8 cellular contexts compared by ENCODE assay signal in genomic region chr1:101238041-101238515, GRCh38. TPM values are rescaled to one million over a fixed set of nuclear protein-coding genes. Genes with fewer than 3 reads are reported as not detected.
DNase-seq lines count a peak whose midpoint lies in the region; ATAC-seq and TF ChIP-seq lines count a peak whose summit lies in the region.

No MANE protein-coding gene starts in this region.

- TF ChIP-seq EP300 in suprapubic skin (IDR thresholded peaks at IDR 0.05): no peak

- H3K27me3 ChIP-seq in mucosa of rectum (ENCODE audit: control insufficient read depth in 2 of 2, insufficient read depth in 2 of 2, low read length in 2 of 2) (peaks cover 22 to 25% of the 10 kb centered on the region in 2 donors), suprapubic skin (peaks cover 7% of the 10 kb centered on the region), PC-9 (ENCODE audit: insufficient read depth, low read depth) (peaks cover 4% of the 10 kb centered on the region; the same call in 1 of the 2 replicates)

- H3K4me3 Mint-ChIP-seq in MCF 10A (ENCODE audit: unreplicated experiment): peak overlapping the region; percentile 52

- H3K4me2 ChIP-seq in PC-9: no peak overlapping the region

- H3K79me2 ChIP-seq in PC-9 (ENCODE audit: low read depth): no peaks in the 10 kb centered on the region

- WGBS in suprapubic skin: 10% methylated on average over 13 of the region's 13 CpGs

- no peak for ATAC-seq in HG02981 (IDR thresholded peaks at IDR 0.05; ENCODE audit: unreplicated experiment)
- no peak for ATAC-seq in HG03565 (IDR thresholded peaks at IDR 0.05; ENCODE audit: unreplicated experiment)

- H3K27ac Mint-ChIP-seq in MCF 10A (ENCODE audit: low read depth, unreplicated experiment): no peak overlapping the region

- H4K20me1 ChIP-seq in PC-9 (ENCODE audit: insufficient read depth): no peaks in the 10 kb centered on the region

- no peak overlapping the region for H2AFZ ChIP-seq in PC-9

- intact Hi-C loops in MCF 10A (cut with micrococcal nuclease): loop anchor here (1.0 to 5.0 kb wide), 5 partner anchors 50 to 317 kb away; no protein-coding TSS in a partner anchor
- intact Hi-C loops in PC-9 (cut with micrococcal nuclease; ENCODE audit: unreplicated experiment): loop anchor here (1.0 to 10.0 kb wide), 6 partner anchors 51 to 317 kb away; no protein-coding TSS in a partner anchor

- no peaks in the 10 kb centered on the region for H3K27me3 Mint-ChIP-seq in MCF 10A (ENCODE audit: insufficient read depth, unreplicated experiment)

- H3K9ac ChIP-seq in mucosa of rectum (ENCODE audit: low read depth in 1 of 2, low read length in 2 of 2): no peak overlapping the region

- POLR2A ChIA-PET in MCF 10A (lab: Yijun Ruan, JAX) (interaction anchor here (0.8 to 4.8 kb wide), 5 partner anchors 55 to 341 kb away, joined by 3 to 34 read pairs (median 4); partner anchors contain the start of gene DPH5), PC-9 (lab: Charles Lee; ENCODE audit: unreplicated experiment) (no interaction called here)

- H3K36me3 Mint-ChIP-seq in MCF 10A (ENCODE audit: insufficient read depth, unreplicated experiment): no peaks in the 10 kb centered on the region

- H3K4me1 Mint-ChIP-seq in MCF 10A (ENCODE audit: insufficient read depth, unreplicated experiment): peaks cover 32% of the 10 kb centered on the region

- DNase-seq in T-helper 1 cell (peak; percentile 10 to 75 (median 36)), MCF 10A (ENCODE audit: unreplicated experiment) (no peak), suprapubic skin (ENCODE audit: low spot score in 2 of 2) (no peak), PC-9 (no peak)

- H3K4me1 ChIP-seq in mucosa of rectum (ENCODE audit: control insufficient read depth in 2 of 2, insufficient read depth in 2 of 2, low read length in 2 of 2): peaks cover 5 to 16% of the 10 kb centered on the region in 2 donors
- peaks cover 34% of the 10 kb centered on the region for H3K4me1 ChIP-seq in suprapubic skin
- peaks cover 20% of the 10 kb centered on the region for H3K4me1 ChIP-seq in PC-9 (replicated peaks; ENCODE audit: insufficient read depth)

- TF ChIP-seq CTCF in MCF 10A (IDR thresholded peaks at IDR 0.05; ENCODE audit: unreplicated experiment) (no peak), suprapubic skin (IDR thresholded peaks at IDR 0.05) (no peak), PC-9 (conservative IDR thresholded peaks at IDR 0.05) (no peak)

- H3K27ac ChIP-seq in mucosa of rectum (ENCODE audit: low read depth in 2 of 2, low read length in 2 of 2) (peak overlapping the region in 1 of 2 donors; percentile 48), suprapubic skin (peak overlapping the region; percentile 79), PC-9 (no peak overlapping the region)

- H3K9me3 ChIP-seq in mucosa of rectum (ENCODE audit: control insufficient read depth in 2 of 2, low read length in 2 of 2) (no peaks in the 10 kb centered on the region), suprapubic skin (no peaks in the 10 kb centered on the region), PC-9 (ENCODE audit: insufficient read depth, low read depth) (no peaks in the 10 kb centered on the region)

- BruUV-seq in MCF 10A (replicated peaks; lab: Mats Ljungman, UMichigan): no TSS peak
- no TSS peak for BruUV-seq in PC-9 (replicated peaks; lab: Mats Ljungman, UMichigan)

- H3K9me3 Mint-ChIP-seq in MCF 10A (ENCODE audit: unreplicated experiment): no peaks in the 10 kb centered on the region

- peaks cover 12% of the 10 kb centered on the region; the same call in 1 of the 2 replicates for H3F3A ChIP-seq in PC-9 (ENCODE audit: insufficient read depth, low read depth)

- CTCF ChIA-PET in MCF 10A (lab: Yijun Ruan, JAX) (interaction anchor here (0.6 to 3.9 kb wide), 57 partner anchors 8 to 1691 kb away, joined by 3 to 62 read pairs (median 5); partner anchors contain the start of gene DPH5), PC-9 (lab: Charles Lee) (interaction anchor here (0.7 to 1.0 kb wide), 5 partner anchors 51 to 289 kb away, joined by 3 to 4 read pairs (median 3); no protein-coding TSS in a partner anchor)

- H3K36me3 ChIP-seq in mucosa of rectum (ENCODE audit: control insufficient read depth in 2 of 2, insufficient read depth in 2 of 2, low read length in 2 of 2) (no peaks in the 10 kb centered on the region), suprapubic skin (peaks cover 10% of the 10 kb centered on the region), PC-9 (ENCODE audit: low read depth) (no peaks in the 10 kb centered on the region)

- no peaks in the 10 kb centered on the region for H3K9me2 ChIP-seq in PC-9 (ENCODE audit: insufficient read depth)

- H3K4me3 ChIP-seq in mucosa of rectum (ENCODE audit: low read length in 2 of 2) (peak overlapping the region; percentile 20 to 61), suprapubic skin (peak overlapping the region; percentile 75), PC-9 (no peak overlapping the region)

- TF ChIP-seq POLR2A in GM19193 (IDR thresholded peaks at IDR 0.05; ENCODE audit: extremely low read depth, insufficient read depth, insufficient read length) (peak; percentile 41), suprapubic skin (IDR thresholded peaks at IDR 0.05) (no peak)

RNA-seq across cellular contexts. Expression of gene S1PR1, which starts 1.3 kb away (rescaled TPM):
- total RNA-seq in MCF 10A (2022): 0.52 and 0.86 TPM in 2 replicates
- 10 to 100 TPM; 11.4 to 50.6 (median 26.0) TPM for total RNA-seq in suprapubic skin
- total RNA-seq in PC-9 (2021): 0.15 and 0.68 TPM in 2 replicates

Comparison
In these comparisons a context has a peak if more than half of its experiments do, and no peak if none do; other contexts are left out.
1. DNase-seq: peak in T-helper 1 cell (5 of 5); none in MCF 10A (single experiment), suprapubic skin (0 of 2) and PC-9 (0 of 2).